In genomic region chr1:44714944-44715571, GRCh38 we compare ENCODE assay signal across 8 cellular contexts. TPM values are rescaled to one million over a fixed set of nuclear protein-coding genes. Genes with fewer than 3 reads are reported as not detected.
DNase-seq lines count a peak whose midpoint lies in the region; ATAC-seq, FAIRE-seq and TF ChIP-seq lines count a peak whose summit lies in the region.

No MANE protein-coding gene starts in this region.

- H3K9me1 ChIP-seq in endothelial cell of umbilical vein (replicated peaks; ENCODE audit: control insufficient read depth, extremely low read depth, insufficient read depth, low read length) = no peaks in the 10 kb centered on the region

- dilution Hi-C loops in endothelial cell of umbilical vein (cut with MboI; ENCODE audit: extremely low pct_ligation_motif_present, low sequenced_read_pairs) = no loop called here

- POLR2A ChIA-PET in endothelial cell of umbilical vein (lab: Charles Lee) = no interaction called here

- CTCF ChIA-PET in endothelial cell of umbilical vein (lab: Charles Lee) = interaction anchor here (0.8 to 1.6 kb wide), 4 partner anchors 12 to 63 kb away, joined by 3 to 6 read pairs (median 3); no protein-coding TSS in a partner anchor

- intact Hi-C loops in endothelial cell of umbilical vein (cut with micrococcal nuclease) = loop anchor here (2.0 kb wide), 1 partner anchor 14 kb away; no protein-coding TSS in a partner anchor

- H3K36me3 ChIP-seq in NT2/D1 (ENCODE audit: insufficient read depth, insufficient read length, low read length) (no peaks in the 10 kb centered on the region), endothelial cell of umbilical vein (ENCODE audit: control insufficient read depth in 2 of 2, extremely low read depth in 1 of 2, insufficient read depth in 2 of 2, low read length in 2 of 2) (no peaks in the 10 kb centered on the region), thoracic aorta (no peaks in the 10 kb centered on the region)

- H3K4me3 ChIP-seq in NT2/D1 (ENCODE audit: insufficient read length, low read depth) = no peak overlapping the region
- H3K4me3 ChIP-seq in endothelial cell of umbilical vein (replicated peaks in 1 of 3; ENCODE audit: insufficient read depth in 1 of 3, low read depth in 1 of 3, low read length in 3 of 3) = no peak overlapping the region
- no peak overlapping the region for H3K4me3 ChIP-seq in thoracic aorta

- H2AFZ ChIP-seq in endothelial cell of umbilical vein (ENCODE audit: low read depth, low read length) = peak overlapping the region; percentile 82

- no peak overlapping the region for H3K4me2 ChIP-seq in endothelial cell of umbilical vein (ENCODE audit: insufficient read depth, low read length)

- TF ChIP-seq CTCF in endothelial cell of umbilical vein (IDR thresholded peaks at IDR 0.05; ENCODE audit: extremely low read depth in 1 of 2, insufficient read depth in 1 of 2, low read depth in 1 of 2, low read length in 2 of 2) = peak; percentile 86 to 92
- peak; percentile 94 for TF ChIP-seq CTCF in thoracic aorta (IDR thresholded peaks at IDR 0.05)

- H3K4me1 ChIP-seq in NT2/D1 (ENCODE audit: insufficient read depth, insufficient read length) = no peaks in the 10 kb centered on the region
- H3K4me1 ChIP-seq in endothelial cell of umbilical vein (ENCODE audit: control insufficient read depth, extremely low read depth, insufficient read depth, low read length) = no peaks in the 10 kb centered on the region
- H3K4me1 ChIP-seq in thoracic aorta (ENCODE audit: control insufficient read depth in 1 of 2, low read depth in 2 of 2) = no peaks in the 10 kb centered on the region

- no peak overlapping the region for H3K27ac ChIP-seq in endothelial cell of umbilical vein (ENCODE audit: insufficient read depth, low read depth, low read length)
- H3K27ac ChIP-seq in thoracic aorta = no peak overlapping the region

- H3K27me3 ChIP-seq in NT2/D1 (ENCODE audit: insufficient read depth, insufficient read length) (no peaks in the 10 kb centered on the region), endothelial cell of umbilical vein (ENCODE audit: control insufficient read depth in 2 of 2, insufficient read depth in 2 of 2, low read length in 2 of 2) (peaks cover 4 to 7% of the 10 kb centered on the region in 2 experiments), thoracic aorta (replicated peaks; ENCODE audit: insufficient read depth) (no peaks in the 10 kb centered on the region)

- H4K20me1 ChIP-seq in endothelial cell of umbilical vein (replicated peaks; ENCODE audit: control insufficient read depth, extremely low read depth, insufficient read depth, low read length) = no peaks in the 10 kb centered on the region

- H3K9ac ChIP-seq in NT2/D1 (ENCODE audit: insufficient read length, low read depth) (no peak overlapping the region), endothelial cell of umbilical vein (replicated peaks; ENCODE audit: extremely low read depth, insufficient read depth, low read length) (no peak overlapping the region)

- ATAC-seq in thoracic aorta (ENCODE audit: insufficient number of reproducible peaks, low FRiP score, low read depth) = peak; percentile 42
- ATAC-seq in HG02981 (IDR thresholded peaks at IDR 0.05; ENCODE audit: unreplicated experiment) = no peak

- H3K9me3 ChIP-seq in NT2/D1 (ENCODE audit: insufficient read depth, low read length) (no peaks in the 10 kb centered on the region), endothelial cell of umbilical vein (replicated peaks; ENCODE audit: control insufficient read depth, insufficient read depth, low read length) (no peaks in the 10 kb centered on the region), thoracic aorta (no peaks in the 10 kb centered on the region)

- DNase-seq in GM03348 (ENCODE audit: low spot score) (peak; percentile 89), HUDEP-2 (lab: John Stamatoyannopoulos, UW; ENCODE audit: unreplicated experiment in 76 of 76) (peak in 59 of 76 experiments; percentile 6 to 77 (median 41)), NT2/D1 (ENCODE audit: low read depth, low spot score) (peak; percentile 82), endothelial cell of umbilical vein (ENCODE audit: low read depth, low spot score) (peak; percentile 73), mucosa of gallbladder (ENCODE audit: low spot score) (peak; percentile 78), thoracic aorta (ENCODE audit: low spot score) (no peak)
- peak; percentile 82 for DNase-seq in activated CD8-positive, alpha-beta memory T cell treated with anti-CD3 and anti-CD28 coated beads for 24 hours

- no peak for TF ChIP-seq POLR2A in endothelial cell of umbilical vein (IDR thresholded peaks at IDR 0.05; ENCODE audit: low read depth, low read length)

- H3K79me2 ChIP-seq in endothelial cell of umbilical vein (ENCODE audit: control insufficient read depth, insufficient read depth, low read length) = no peaks in the 10 kb centered on the region

- no TSS peak for BruUV-seq in endothelial cell of umbilical vein (replicated peaks; lab: Mats Ljungman, UMichigan)

- FAIRE-seq in endothelial cell of umbilical vein (lab: Jason Lieb, UNC) = peak; percentile 98

TF ChIP-seq in endothelial cell of umbilical vein, 7 proteins besides CTCF, POLR2A, EP300 and RAD21:
- TF ChIP-seq GATA2 (IDR thresholded peaks at IDR 0.05; ENCODE audit: insufficient read depth, insufficient read length, low read depth, low read length) = no peak
TF ChIP-seq in endothelial cell of umbilical vein: peak in this region for 0.

RNA-seq across cellular contexts. Expression of gene RNU5D-1, which starts 15.9 kb away (rescaled TPM):
- total RNA-seq in endothelial cell of umbilical vein (not detected in 2 replicates), mucosa of gallbladder (not detected), thoracic aorta (not detected)
- polyA plus RNA-seq in endothelial cell of umbilical vein = not detected in 2 replicates
- not detected in 2 replicates for polyA plus RNA-seq in endothelial cell of umbilical vein (2011; cell fraction: cytosol; rRNA removed)
- under 0.01 TPM in 1 of 2 replicates, not detected in the other for polyA plus RNA-seq in endothelial cell of umbilical vein (2011; cell fraction: nucleus; rRNA removed)
- polyA plus RNA-seq in endothelial cell of umbilical vein (2012) = not detected in 2 replicates
- under 0.01 TPM in 2 replicates for polyA minus RNA-seq in endothelial cell of umbilical vein
- 827 TPM for polyA minus RNA-seq in endothelial cell of umbilical vein (2011; cell fraction: cytosol; rRNA and poly(A)+ RNA removed)
- under 0.01 TPM in 2 replicates for polyA minus RNA-seq in endothelial cell of umbilical vein (2011; cell fraction: nucleus; rRNA and poly(A)+ RNA removed)

RNA-seq across cellular contexts. Expression of gene KIF2C, which starts 24.6 kb away (rescaled TPM):
- total RNA-seq in endothelial cell of umbilical vein (44.3 and 53.7 TPM in 2 replicates), mucosa of gallbladder (1.6 TPM), thoracic aorta (under 1 TPM in 1 of 2 donors, not detected in 1; 0.42 TPM)
- 20.7 and 27.1 TPM in 2 replicates for polyA plus RNA-seq in endothelial cell of umbilical vein
- 34.6 and 38.3 TPM in 2 replicates for polyA plus RNA-seq in endothelial cell of umbilical vein (2011; cell fraction: cytosol; rRNA removed)
- polyA plus RNA-seq in endothelial cell of umbilical vein (2011; cell fraction: nucleus; rRNA removed) = 62.1 and 84.1 TPM in 2 replicates
- 12.8 and 33.8 TPM in 2 replicates for polyA plus RNA-seq in endothelial cell of umbilical vein (2012)
- 29.5 and 34.5 TPM in 2 replicates for polyA minus RNA-seq in endothelial cell of umbilical vein
- polyA minus RNA-seq in endothelial cell of umbilical vein (2011; cell fraction: cytosol; rRNA and poly(A)+ RNA removed) = 54.4 TPM
- 13.9 and 23.8 TPM in 2 replicates for polyA minus RNA-seq in endothelial cell of umbilical vein (2011; cell fraction: nucleus; rRNA and poly(A)+ RNA removed)

RNA-seq across cellular contexts. Expression of gene ARMH1, which starts 40.5 kb away (rescaled TPM):
- total RNA-seq in endothelial cell of umbilical vein (not detected in 2 replicates), mucosa of gallbladder (3.7 TPM), thoracic aorta (1 to 10 TPM in 1 of 2 donors, under 1 TPM in 1; 0.81 to 5.8 TPM)
- polyA plus RNA-seq in endothelial cell of umbilical vein = 0.17 and 0.48 TPM in 2 replicates
- polyA plus RNA-seq in endothelial cell of umbilical vein (2011; cell fraction: cytosol; rRNA removed) = not detected in 2 replicates
- 0.92 and 3.2 TPM in 2 replicates for polyA plus RNA-seq in endothelial cell of umbilical vein (2011; cell fraction: nucleus; rRNA removed)
- not detected in 2 replicates for polyA plus RNA-seq in endothelial cell of umbilical vein (2012)
- 0.45 TPM in 1 of 2 replicates, not detected in the other for polyA minus RNA-seq in endothelial cell of umbilical vein
- 1.4 TPM for polyA minus RNA-seq in endothelial cell of umbilical vein (2011; cell fraction: cytosol; rRNA and poly(A)+ RNA removed)
- polyA minus RNA-seq in endothelial cell of umbilical vein (2011; cell fraction: nucleus; rRNA and poly(A)+ RNA removed) = not detected in 2 replicates

RNA-seq across cellular contexts. Expression of gene TMEM53, which starts 40.8 kb away (rescaled TPM):
- total RNA-seq in endothelial cell of umbilical vein (5.3 and 5.7 TPM in 2 replicates), mucosa of gallbladder (21.0 TPM), thoracic aorta (10 to 100 TPM in 1 of 2 donors, 1 to 10 TPM in 1; 3.9 to 12.9 TPM)
- 16.5 and 24.7 TPM in 2 replicates for polyA plus RNA-seq in endothelial cell of umbilical vein
- 7.4 and 8.7 TPM in 2 replicates for polyA plus RNA-seq in endothelial cell of umbilical vein (2011; cell fraction: cytosol; rRNA removed)
- polyA plus RNA-seq in endothelial cell of umbilical vein (2011; cell fraction: nucleus; rRNA removed) = 3.3 and 3.9 TPM in 2 replicates
- polyA plus RNA-seq in endothelial cell of umbilical vein (2012) = 3.5 and 5.3 TPM in 2 replicates
- 6.2 and 8.2 TPM in 2 replicates for polyA minus RNA-seq in endothelial cell of umbilical vein
- polyA minus RNA-seq in endothelial cell of umbilical vein (2011; cell fraction: cytosol; rRNA and poly(A)+ RNA removed) = 11.6 TPM
- 1.5 and 1.8 TPM in 2 replicates for polyA minus RNA-seq in endothelial cell of umbilical vein (2011; cell fraction: nucleus; rRNA and poly(A)+ RNA removed)

Comparison
In these comparisons a context has a peak if more than half of its experiments do, and no peak if none do; other contexts are left out.
1. RNA of gene KIF2C, which starts 24.6 kb away (total RNA-seq): 44.3 to 53.7 TPM in endothelial cell of umbilical vein; 1.6 TPM in mucosa of gallbladder (single experiment) and 0.42 TPM in thoracic aorta; every median in the first group is over 10 times any median in the second.